In the genomic region with DNA sequence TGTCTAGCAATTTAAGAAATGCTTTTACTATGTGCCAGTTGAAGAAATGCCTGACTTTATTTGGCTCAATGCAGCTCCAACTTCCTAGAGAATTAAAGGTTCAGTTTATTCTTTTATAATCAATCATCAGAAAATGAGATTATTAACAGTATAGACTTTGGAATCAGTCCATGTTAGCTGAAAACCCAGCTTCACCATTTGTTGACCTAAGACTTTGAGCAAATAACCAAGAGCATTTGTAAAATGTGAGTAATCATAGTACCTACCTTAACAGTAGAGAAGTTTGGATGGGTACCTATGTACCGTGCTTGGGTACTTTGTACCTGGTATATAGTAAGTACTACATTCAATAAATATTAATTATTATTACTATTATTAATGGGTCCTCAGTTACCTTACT, we compare ENCODE assay signal across 27 cellular contexts.
A peak's percentile ranks its signal among the peaks of the same experiment; 100 is the strongest.
DNase-seq lines count a peak whose midpoint lies in the region; ATAC-seq, FAIRE-seq and TF ChIP-seq lines count a peak whose summit lies in the region.
"Had no signal": no experiment of that assay in that cellular context is flagged by ENCODE, and none has a peak within 500 bp of the region (broad histone marks: within the 10 kb centered on the region; RNA-seq: fewer than 3 reads in every experiment).

No MANE protein-coding gene starts in this region.

- FAIRE-seq in HepG2 (lab: Jason Lieb, UNC): no peak
- FAIRE-seq: GM12878, GM12892, GM18507 had no signal

- DNase-seq in T47D (ENCODE audit: low read depth in 1 of 2, low spot score in 1 of 2) (peak; percentile 39 to 84), breast epithelium (ENCODE audit: low spot score in 2 of 2) (no peak), NCI-H69 (lab: John Stamatoyannopoulos, UW) (peak; percentile 5), HepG2 (ENCODE audit: low spot score) (peak; percentile 2)
- DNase-seq in activated CD4-positive, alpha-beta memory T cell treated with anti-CD3 and anti-CD28 coated beads, Interleukin-2, amount 10 ng/mL, durations not matched to agents 7 days and 5 days: no peak
- no peak for DNase-seq in activated effector memory CD4-positive, alpha-beta T cell treated with Interleukin-2 at 50 U/mL for 16 hours
- DNase-seq: ACHN; BE2C; C1 segment of cervical spinal cord; CD4-positive, alpha-beta memory T cell; CD4-positive, CD25-positive, alpha-beta regulatory T cell; CD8-positive, alpha-beta memory T cell; COR-L47; DMS 273 treated with DMSO at 0.1 percent for 48 hours; DMS153; DMS53; DMS79; DND-41; EL; GDM1 had no signal

- H3K9me3 ChIP-seq in breast epithelium: peaks cover 5 to 6% of the 10 kb centered on the region in 2 donors
- no peaks in the 10 kb centered on the region for H3K9me3 ChIP-seq in HepG2 (ENCODE audit: low read length)
- H3K9me3 ChIP-seq: BE2C had no signal

- no peaks in the 10 kb centered on the region for H4K20me1 ChIP-seq in HepG2 (ENCODE audit: insufficient read depth, low read length)
- H4K20me1 ChIP-seq: BLaER1 had no signal

- H3K36me3 ChIP-seq in breast epithelium: no peaks in the 10 kb centered on the region
- no peaks in the 10 kb centered on the region for H3K36me3 ChIP-seq in HepG2 (replicated peaks in 1 of 2; ENCODE audit: control insufficient read depth in 1 of 2, insufficient read depth in 2 of 2, low read length in 2 of 2)
- H3K36me3 ChIP-seq: BE2C, BLaER1 had no signal

- intact Hi-C loops in breast epithelium (cut with DNase I; ENCODE audit: low total_unique reads): no loop called here
- intact Hi-C loops in HepG2 (cut with micrococcal nuclease; ENCODE audit: unreplicated experiment): no loop called here

- no peak for TF ChIP-seq CTCF in breast epithelium (IDR thresholded peaks at IDR 0.05)
- no peak for TF ChIP-seq CTCF in HepG2 (CRISPR knock-in tag; IDR thresholded peaks at IDR 0.05)

- in situ Hi-C loops in T47D (cut with HindIII; ENCODE audit: low pct_unique_long_range_greater_than_20kb, low sequenced_read_pairs): no loop called here
- in situ Hi-C loops in HepG2 (cut with HindIII; ENCODE audit: extremely low pct_ligation_motif_present, low pct_unique_long_range_greater_than_20kb): no loop called here

- 0% methylated on average over 1 of the region's 1 CpG for whole genome bisulfite sequencing in HepG2 (ENCODE audit: low lambda C conversion rate)

- H3K9ac ChIP-seq in HepG2 (ENCODE audit: insufficient read depth, low read depth, low read length): no peak overlapping the region
- H3K9ac ChIP-seq: BLaER1 had no signal

- no peak for TF ChIP-seq POLR2A in breast epithelium (IDR thresholded peaks at IDR 0.05)
- no peak for TF ChIP-seq POLR2A in HepG2 (IDR thresholded peaks at IDR 0.05; ENCODE audit: insufficient read depth in 1 of 2, low read depth in 2 of 2, low read length in 2 of 2)

- H3K79me2 ChIP-seq in HepG2 (ENCODE audit: insufficient read depth, low read length): no peaks in the 10 kb centered on the region

- POLR2A ChIA-PET in HepG2 (lab: Yijun Ruan, JAX): no interaction called here
- POLR2A ChIA-PET in activated CD4-positive, alpha-beta memory T cell treated with anti-CD3 and anti-CD28 coated beads, Interleukin-2, amount 10 ng/mL, durations not matched to agents 7 days and 5 days (lab: Charles Lee): no interaction called here

- H3K27ac Mint-ChIP-seq in activated CD4-positive, alpha-beta memory T cell treated with anti-CD3 and anti-CD28 coated beads, Interleukin-2, amount 10 ng/mL, durations not matched to agents 7 days and 5 days: no peak overlapping the region
- H3K27ac Mint-ChIP-seq: CD14-positive monocyte; CD4-positive, alpha-beta memory T cell; CD4-positive, CD25-positive, alpha-beta regulatory T cell; CD8-positive, alpha-beta memory T cell had no signal

- H3K27me3 Mint-ChIP-seq in activated CD4-positive, alpha-beta memory T cell treated with anti-CD3 and anti-CD28 coated beads, Interleukin-2, amount 10 ng/mL, durations not matched to agents 7 days and 5 days: peaks cover 2% of the 10 kb centered on the region
- H3K27me3 Mint-ChIP-seq: CD4-positive, CD25-positive, alpha-beta regulatory T cell had no signal

- peak; percentile 63 for ATAC-seq in HepG2
- ATAC-seq in GM18867 (IDR thresholded peaks at IDR 0.05; ENCODE audit: unreplicated experiment): no peak
- ATAC-seq: GM12878 had no signal

- no peaks in the 10 kb centered on the region for H3K4me1 ChIP-seq in breast epithelium
- peaks cover 16% of the 10 kb centered on the region for H3K4me1 ChIP-seq in HepG2 (ENCODE audit: insufficient read depth, low read length)
- H3K4me1 ChIP-seq: BE2C, BLaER1 had no signal

- H3K4me3 ChIP-seq in breast epithelium (no peak overlapping the region), HepG2 (replicated peaks in 1 of 3; ENCODE audit: insufficient read depth in 1 of 3, low read depth in 2 of 3, low read length in 3 of 3) (no peak overlapping the region)
- H3K4me3 ChIP-seq: BLaER1, GM12878 had no signal

- no peaks in the 10 kb centered on the region for H3K36me3 Mint-ChIP-seq in activated CD4-positive, alpha-beta memory T cell treated with anti-CD3 and anti-CD28 coated beads, Interleukin-2, amount 10 ng/mL, durations not matched to agents 7 days and 5 days (ENCODE audit: low read depth)
- H3K36me3 Mint-ChIP-seq: CD14-positive monocyte; CD4-positive, alpha-beta memory T cell; CD4-positive, CD25-positive, alpha-beta regulatory T cell; CD8-positive, alpha-beta memory T cell had no signal

- H3K27me3 ChIP-seq in breast epithelium (no peaks in the 10 kb centered on the region), HepG2 (ENCODE audit: control insufficient read depth in 1 of 2, insufficient read depth in 2 of 2, low read length in 2 of 2) (no peaks in the 10 kb centered on the region)
- H3K27me3 ChIP-seq: BE2C, BLaER1 had no signal

- no peak overlapping the region for H3K4me2 ChIP-seq in HepG2 (ENCODE audit: low read depth, low read length)
- H3K4me2 ChIP-seq: BLaER1 had no signal

- no peak for TF ChIP-seq EP300 in HepG2 (IDR thresholded peaks at IDR 0.05; ENCODE audit: low read depth in 2 of 2, low read length in 2 of 2)
- no peak for TF ChIP-seq EP300 in HepG2 (CRISPR knock-in tag; IDR thresholded peaks at IDR 0.05; ENCODE audit: borderline replicate concordance)

- no TSS peak for BruUV-seq in HepG2 (replicated peaks; lab: Mats Ljungman, UMichigan)

- CTCF ChIA-PET in HepG2 (lab: Yijun Ruan, JAX; ENCODE audit: low intra/inter-chr PET ratio, low total read pairs): no interaction called here
- CTCF ChIA-PET in activated CD4-positive, alpha-beta memory T cell treated with anti-CD3 and anti-CD28 coated beads, Interleukin-2, amount 10 ng/mL, durations not matched to agents 7 days and 5 days (lab: Charles Lee): no interaction called here

- H3K4me1 Mint-ChIP-seq in activated CD4-positive, alpha-beta memory T cell treated with anti-CD3 and anti-CD28 coated beads, Interleukin-2, amount 10 ng/mL, durations not matched to agents 7 days and 5 days: no peaks in the 10 kb centered on the region
- H3K4me1 Mint-ChIP-seq: CD14-positive monocyte; CD4-positive, alpha-beta memory T cell; CD4-positive, CD25-positive, alpha-beta regulatory T cell; CD8-positive, alpha-beta memory T cell had no signal

- H2AFZ ChIP-seq in HepG2 (ENCODE audit: low read length): no peak overlapping the region

- H3K27ac ChIP-seq in breast epithelium (no peak overlapping the region), HepG2 (ENCODE audit: extremely low read length, insufficient read depth, low read length) (no peak overlapping the region)
- H3K27ac ChIP-seq: 22Rv1, BLaER1 had no signal

- H3K9me3 Mint-ChIP-seq in activated CD4-positive, alpha-beta memory T cell treated with anti-CD3 and anti-CD28 coated beads, Interleukin-2, amount 10 ng/mL, durations not matched to agents 7 days and 5 days: peaks cover 4% of the 10 kb centered on the region

- H3K4me3 Mint-ChIP-seq in activated CD4-positive, alpha-beta memory T cell treated with anti-CD3 and anti-CD28 coated beads, Interleukin-2, amount 10 ng/mL, durations not matched to agents 7 days and 5 days: no peak overlapping the region
- H3K4me3 Mint-ChIP-seq: CD14-positive monocyte; CD4-positive, CD25-positive, alpha-beta regulatory T cell; CD8-positive, alpha-beta memory T cell had no signal

- no peak for TF ChIP-seq RAD21 in HepG2 (CRISPR knock-in tag; IDR thresholded peaks at IDR 0.05)

TF ChIP-seq in HepG2, 621 proteins besides CTCF, POLR2A, EP300 and RAD21:
- TF ChIP-seq, protein P1, sequence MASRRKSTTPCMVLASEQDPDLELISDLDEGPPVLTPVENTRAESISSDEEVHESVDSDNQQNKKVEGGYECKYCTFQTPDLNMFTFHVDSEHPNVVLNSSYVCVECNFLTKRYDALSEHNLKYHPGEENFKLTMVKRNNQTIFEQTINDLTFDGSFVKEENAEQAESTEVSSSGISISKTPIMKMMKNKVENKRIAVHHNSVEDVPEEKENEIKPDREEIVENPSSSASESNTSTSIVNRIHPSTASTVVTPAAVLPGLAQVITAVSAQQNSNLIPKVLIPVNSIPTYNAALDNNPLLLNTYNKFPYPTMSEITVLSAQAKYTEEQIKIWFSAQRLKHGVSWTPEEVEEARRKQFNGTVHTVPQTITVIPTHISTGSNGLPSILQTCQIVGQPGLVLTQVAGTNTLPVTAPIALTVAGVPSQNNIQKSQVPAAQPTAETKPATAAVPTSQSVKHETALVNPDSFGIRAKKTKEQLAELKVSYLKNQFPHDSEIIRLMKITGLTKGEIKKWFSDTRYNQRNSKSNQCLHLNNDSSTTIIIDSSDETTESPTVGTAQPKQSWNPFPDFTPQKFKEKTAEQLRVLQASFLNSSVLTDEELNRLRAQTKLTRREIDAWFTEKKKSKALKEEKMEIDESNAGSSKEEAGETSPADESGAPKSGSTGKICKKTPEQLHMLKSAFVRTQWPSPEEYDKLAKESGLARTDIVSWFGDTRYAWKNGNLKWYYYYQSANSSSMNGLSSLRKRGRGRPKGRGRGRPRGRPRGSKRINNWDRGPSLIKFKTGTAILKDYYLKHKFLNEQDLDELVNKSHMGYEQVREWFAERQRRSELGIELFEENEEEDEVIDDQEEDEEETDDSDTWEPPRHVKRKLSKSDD (CRISPR knock-in tag; IDR thresholded peaks at IDR 0.05; ENCODE audit: low read depth): no peak
- TF ChIP-seq, protein P2, sequence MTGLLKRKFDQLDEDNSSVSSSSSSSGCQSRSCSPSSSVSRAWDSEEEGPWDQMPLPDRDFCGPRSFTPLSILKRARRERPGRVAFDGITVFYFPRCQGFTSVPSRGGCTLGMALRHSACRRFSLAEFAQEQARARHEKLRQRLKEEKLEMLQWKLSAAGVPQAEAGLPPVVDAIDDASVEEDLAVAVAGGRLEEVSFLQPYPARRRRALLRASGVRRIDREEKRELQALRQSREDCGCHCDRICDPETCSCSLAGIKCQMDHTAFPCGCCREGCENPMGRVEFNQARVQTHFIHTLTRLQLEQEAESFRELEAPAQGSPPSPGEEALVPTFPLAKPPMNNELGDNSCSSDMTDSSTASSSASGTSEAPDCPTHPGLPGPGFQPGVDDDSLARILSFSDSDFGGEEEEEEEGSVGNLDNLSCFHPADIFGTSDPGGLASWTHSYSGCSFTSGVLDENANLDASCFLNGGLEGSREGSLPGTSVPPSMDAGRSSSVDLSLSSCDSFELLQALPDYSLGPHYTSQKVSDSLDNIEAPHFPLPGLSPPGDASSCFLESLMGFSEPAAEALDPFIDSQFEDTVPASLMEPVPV (CRISPR knock-in tag; IDR thresholded peaks at IDR 0.05): no peak
- TF ChIP-seq ZFP37 (CRISPR knock-in tag; IDR thresholded peaks at IDR 0.05; ENCODE audit: borderline replicate concordance) (no peak), TMF1 (CRISPR knock-in tag; IDR thresholded peaks at IDR 0.05; ENCODE audit: low read depth) (no peak)

Comparison
In these comparisons a context has a peak if more than half of its experiments do, and no peak if none do; other contexts are left out.
1. DNase-seq: peak in T47D (2 of 2), NCI-H69 (single experiment) and HepG2 (single experiment); none in breast epithelium (0 of 2), activated CD4-positive, alpha-beta memory T cell treated with anti-CD3 and anti-CD28 coated beads, Interleukin-2, amount 10 ng/mL, durations not matched to agents 7 days and 5 days (single experiment) and activated effector memory CD4-positive, alpha-beta T cell treated with Interleukin-2 at 50 U/mL for 16 hours (single experiment).